8 cellular contexts compared by ENCODE assay signal in the genomic region with DNA sequence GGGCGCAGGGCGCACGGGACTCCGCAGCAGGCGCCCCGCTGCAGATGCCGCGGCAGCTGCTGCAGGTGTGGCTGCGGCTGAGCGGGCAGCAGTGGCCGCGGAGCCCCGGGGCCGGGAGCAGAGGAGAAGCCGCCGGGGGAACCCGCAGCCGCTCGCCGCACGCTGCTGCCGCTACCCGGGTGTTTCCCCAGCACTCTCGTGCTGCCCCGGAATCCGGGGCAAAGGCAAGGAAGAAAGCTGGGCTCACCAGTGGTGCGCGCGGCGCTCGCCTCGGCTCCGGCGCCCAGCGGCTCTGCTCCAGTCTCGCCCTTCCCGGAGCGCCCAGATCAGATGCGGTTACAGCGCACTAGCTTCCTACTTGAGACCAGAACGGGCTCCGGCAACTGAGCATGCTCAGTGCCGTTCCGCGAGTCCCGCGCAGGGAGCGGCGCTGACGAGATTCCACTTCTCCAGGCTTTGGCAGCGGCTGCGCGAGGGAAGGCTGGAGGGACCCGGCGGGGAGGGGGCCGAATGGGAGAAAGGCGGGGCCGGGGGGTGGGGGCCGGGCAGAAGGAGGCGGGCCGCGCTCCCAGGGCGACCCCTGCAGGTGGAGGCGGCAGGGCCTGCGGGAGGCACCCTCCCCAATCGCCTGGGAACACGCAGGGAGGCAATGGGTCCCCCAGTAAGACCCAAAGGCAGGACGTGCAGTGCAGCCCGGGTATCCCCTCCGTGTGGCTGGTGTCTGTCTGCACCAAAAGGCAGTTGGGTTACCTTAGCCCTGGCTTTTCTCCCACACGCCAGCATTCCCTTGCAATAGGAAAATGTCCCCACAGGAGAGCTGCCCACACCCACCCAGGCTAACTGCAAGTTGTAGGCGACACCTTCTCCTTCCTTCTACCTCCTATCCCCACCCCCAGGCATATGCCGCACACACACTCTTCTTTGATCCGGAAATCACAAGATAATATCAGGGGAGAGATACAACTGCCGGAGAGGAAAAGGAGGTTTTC. TPM values are rescaled to one million over a fixed set of nuclear protein-coding genes. Genes with fewer than 3 reads are reported as not detected.
DNase-seq lines count a peak whose midpoint lies in the region; ATAC-seq, FAIRE-seq and TF ChIP-seq lines count a peak whose summit lies in the region.

TSS of gene APBB2 (minus strand) at position 385 of the 989 bp plus-strand sequence. CDS start 181,288 bp downstream, outside the sequence.

- peak within 1 kb of the TSS; percentile 96 for H2AFZ ChIP-seq in keratinocyte (ENCODE audit: control insufficient read depth, low read length)

- H3K79me2 ChIP-seq in keratinocyte (ENCODE audit: control insufficient read depth, insufficient read depth, low read length) = peaks cover 48% of the 10 kb centered on the region

- TF ChIP-seq CTCF in AG04449 (IDR thresholded peaks at IDR 0.05; ENCODE audit: insufficient read depth, low read length, missing control alignments) (peak; percentile 88), keratinocyte (optimal IDR thresholded peaks at IDR 0.05 in 1 of 3, IDR thresholded peaks at IDR 0.05 in 1 of 3, conservative IDR thresholded peaks at IDR 0.05 in 1 of 3; ENCODE audit: extremely low read depth in 1 of 3, insufficient read depth in 2 of 3, low read length in 3 of 3) (peak; percentile 43 to 93 (median 73))

- H3K27me3 ChIP-seq in keratinocyte (ENCODE audit: control insufficient read depth, extremely low read depth, insufficient read depth, low read length) = no peaks in the 10 kb centered on the region

- peaks cover 0 to under 1% of the 10 kb centered on the region in 2 experiments for H3K36me3 ChIP-seq in keratinocyte (ENCODE audit: control insufficient read depth in 2 of 2, extremely low read depth in 1 of 2, insufficient read depth in 2 of 2, low read length in 2 of 2)

- H3K4me3 ChIP-seq in AG04449 (ENCODE audit: low read depth, low read length) = peak within 1 kb of the TSS; percentile 86
- peak within 1 kb of the TSS; percentile 91 to 98 (median 93) for H3K4me3 ChIP-seq in keratinocyte (ENCODE audit: control insufficient read depth in 2 of 3, extremely low read depth in 1 of 3, insufficient read depth in 2 of 3, low read depth in 1 of 3, low read length in 3 of 3)

- H3K27ac ChIP-seq in keratinocyte (ENCODE audit: control insufficient read depth, insufficient read depth, low read length) = peak within 1 kb of the TSS; percentile 74

- peak within 1 kb of the TSS; percentile 99 for H3K4me2 ChIP-seq in keratinocyte (ENCODE audit: control insufficient read depth, extremely low read depth, insufficient read depth, low read depth, low read length)

- POLR2A ChIA-PET in AG04449 (lab: Yijun Ruan, JAX) = interaction anchor here (0.6 to 1.5 kb wide), 11 partner anchors 9 to 299 kb away, joined by 3 to 10 read pairs (median 3); partner anchors contain the start of gene UCHL1

- peak; percentile 60 for ATAC-seq in GM18511 (IDR thresholded peaks at IDR 0.05; ENCODE audit: unreplicated experiment)
- ATAC-seq in HG02943 (IDR thresholded peaks at IDR 0.05; ENCODE audit: low read depth, unreplicated experiment) = peak; percentile 52

- H3K9me1 ChIP-seq in keratinocyte (ENCODE audit: control insufficient read depth, extremely low read depth, insufficient read depth, low read length) = no peaks in the 10 kb centered on the region

- H3K4me1 ChIP-seq in keratinocyte (ENCODE audit: control insufficient read depth, extremely low read depth, insufficient read depth, low read length) = peaks cover 33% of the 10 kb centered on the region

- no peaks in the 10 kb centered on the region for H4K20me1 ChIP-seq in keratinocyte (ENCODE audit: control insufficient read depth, extremely low read depth, insufficient read depth, low read length)

- CTCF ChIA-PET in AG04449 (lab: Yijun Ruan, JAX) = interaction anchor here (0.6 to 14.0 kb wide), 43 partner anchors 8 to 1954 kb away, joined by 3 to 336 read pairs (median 4); no protein-coding TSS in a partner anchor

- H3K9me3 ChIP-seq in keratinocyte (ENCODE audit: control insufficient read depth, low read depth, low read length) = no peaks in the 10 kb centered on the region

- peak; percentile 74 for DNase-seq in AG04449 (ENCODE audit: low read depth, low spot score)
- DNase-seq in NCI-H1694 treated with DMSO at 0.1 percent for 48 hours (lab: John Stamatoyannopoulos, UW) = peak; percentile 88
- DNase-seq in T-helper 2 cell = peak in 3 of 5 experiments; percentile 3 to 38 (median 4)
- peak; percentile 90 for DNase-seq in cerebellum (ENCODE audit: low spot score)
- DNase-seq in keratinocyte (ENCODE audit: low read depth, low spot score) = peak; percentile 72
- peak; percentile 95 for DNase-seq in smooth muscle cell of the brain vasculature (ENCODE audit: low read depth, low spot score)

- FAIRE-seq in keratinocyte (lab: Jason Lieb, UNC) = peak; percentile 76

- dilution Hi-C loops in keratinocyte (cut with MboI; ENCODE audit: extremely low pct_ligation_motif_present, low sequenced_read_pairs) = no loop called here

- peak within 1 kb of the TSS; percentile 97 for H3K9ac ChIP-seq in keratinocyte (ENCODE audit: control insufficient read depth, extremely low read depth, insufficient read depth, low read length)

RNA-seq across cellular contexts. Expression of gene APBB2, which starts in this region (rescaled TPM):
- 105 TPM for total RNA-seq in cerebellum
- polyA plus RNA-seq in keratinocyte = 47.0 to 68.3 TPM (median 57.3 TPM) in 3 replicates
- 23.0 TPM for polyA plus RNA-seq in keratinocyte (2011; ENCODE audit: low read depth)
- polyA plus RNA-seq in keratinocyte (2011; cell fraction: cytosol; rRNA removed) = 50.7 and 53.2 TPM in 2 replicates
- 104 and 115 TPM in 2 replicates for polyA plus RNA-seq in keratinocyte (2011; cell fraction: nucleus; rRNA removed)
- polyA plus RNA-seq in keratinocyte (2012; ENCODE audit: low replicate concordance) = 13.7 and 37.4 TPM in 2 replicates
- 88.0 to 138 TPM (median 97.6 TPM) in 3 replicates for polyA minus RNA-seq in keratinocyte
- 40.5 TPM for polyA minus RNA-seq in keratinocyte (2011; cell fraction: cytosol; rRNA and poly(A)+ RNA removed)
- 67.3 and 155 TPM in 2 replicates for polyA minus RNA-seq in keratinocyte (2011; cell fraction: nucleus; rRNA and poly(A)+ RNA removed)

Comparison
In these comparisons a context has a peak if more than half of its experiments do, and no peak if none do; other contexts are left out.
1. Peak in every context shown above with its lines: DNase-seq, ATAC-seq, H3K4me3 ChIP-seq and H3K27ac ChIP-seq.
2. DNase-seq: peak in every context shown above with its lines; median percentile 95 in smooth muscle cell of the brain vasculature; 90 in cerebellum; 88 in NCI-H1694 treated with DMSO at 0.1 percent for 48 hours; 74 in AG04449; 72 in keratinocyte; 4 in T-helper 2 cell.